19 cellular contexts compared by ENCODE assay signal in the genomic region with DNA sequence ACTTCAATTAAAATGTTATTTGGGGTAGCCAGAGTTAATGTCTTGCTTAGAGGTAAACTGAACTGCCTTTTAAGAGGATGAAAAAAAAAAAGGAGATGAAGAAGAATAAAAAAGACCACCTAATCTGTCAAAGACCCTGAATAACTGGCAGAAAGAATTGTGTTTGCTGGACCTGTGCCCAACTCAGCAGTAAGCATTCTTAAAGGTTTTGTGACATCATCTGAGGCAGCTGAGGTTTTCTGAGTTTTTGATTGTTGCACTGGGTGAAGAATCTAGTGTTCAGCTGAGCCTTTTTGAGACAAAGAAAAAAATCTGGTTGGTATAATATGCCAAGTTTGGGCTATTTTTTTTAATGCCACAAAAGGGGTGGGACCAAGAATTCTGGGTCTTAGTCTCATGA. TPM values are rescaled to one million over a fixed set of nuclear protein-coding genes. Genes with fewer than 3 reads are reported as not detected.
DNase-seq lines count a peak whose midpoint lies in the region; ATAC-seq, FAIRE-seq and TF ChIP-seq lines count a peak whose summit lies in the region.
"Had no signal": no experiment of that assay in that cellular context is flagged by ENCODE, and none has a peak within 500 bp of the region (broad histone marks: within the 10 kb centered on the region; RNA-seq: fewer than 3 reads in every experiment).

No MANE protein-coding gene starts in this region.

- H4K20me1 ChIP-seq in K562 (replicated peaks; ENCODE audit: control insufficient read depth, insufficient read depth, low read length) = no peaks in the 10 kb centered on the region

- no peaks in the 10 kb centered on the region for H3K4me1 Mint-ChIP-seq in CD8-positive, alpha-beta memory T cell
- no peaks in the 10 kb centered on the region for H3K4me1 Mint-ChIP-seq in Calu3 (ENCODE audit: low read depth, unreplicated experiment)
- H3K4me1 Mint-ChIP-seq: CD14-positive monocyte had no signal

- intact Hi-C loops in K562 (cut with micrococcal nuclease) = no loop called here
- intact Hi-C loops in Calu3 (cut with micrococcal nuclease; ENCODE audit: unreplicated experiment) = no loop called here

- POLR2A ChIA-PET in K562 (lab: Yijun Ruan, JAX) = no interaction called here
- POLR2A ChIA-PET in CD8-positive, alpha-beta memory T cell (lab: Charles Lee) = no interaction called here

- no peak overlapping the region for H3K4me3 Mint-ChIP-seq in CD8-positive, alpha-beta memory T cell
- no peak overlapping the region for H3K4me3 Mint-ChIP-seq in Calu3 (ENCODE audit: low read depth, unreplicated experiment)
- H3K4me3 Mint-ChIP-seq: CD14-positive monocyte; CD8-positive, alpha-beta T cell had no signal

- no peak overlapping the region for H3K9ac ChIP-seq in K562 (ENCODE audit: insufficient read depth in 1 of 2, low read depth in 2 of 2, low read length in 2 of 2)

- H3K27me3 ChIP-seq in SJCRH30 (no peaks in the 10 kb centered on the region), K562 (ENCODE audit: control insufficient read depth in 2 of 2, insufficient read depth in 2 of 2, low read length in 2 of 2) (no peaks in the 10 kb centered on the region)
- no peaks in the 10 kb centered on the region for H3K27me3 ChIP-seq in CD8-positive, alpha-beta memory T cell (ENCODE audit: insufficient read depth, low read length, poor library complexity, severe bottlenecking)

- H3K27ac ChIP-seq in SJCRH30 (peak overlapping the region; percentile 32; the same call in 1 of the 2 replicates), K562 (ENCODE audit: extremely low read depth, low read depth, low read length) (no peak overlapping the region)
- H3K27ac ChIP-seq in CD8-positive, alpha-beta memory T cell (ENCODE audit: low read depth, low read length) = no peak overlapping the region
- H3K27ac ChIP-seq: 22Rv1 had no signal

- peaks cover 23% of the 10 kb centered on the region for H3K4me1 ChIP-seq in SJCRH30
- H3K4me1 ChIP-seq in K562 (replicated peaks in 1 of 2; ENCODE audit: control insufficient read depth in 2 of 2, insufficient read depth in 2 of 2, low read length in 2 of 2) = no peaks in the 10 kb centered on the region
- no peaks in the 10 kb centered on the region for H3K4me1 ChIP-seq in CD8-positive, alpha-beta memory T cell (ENCODE audit: insufficient read depth, low read length)
- H3K4me1 ChIP-seq: Caco-2 had no signal

- ATAC-seq in K562 (no peak), GM18498 (IDR thresholded peaks at IDR 0.05; ENCODE audit: unreplicated experiment) (no peak)
- ATAC-seq: CD8-positive, alpha-beta T cell; HCT116 had no signal

- no peak overlapping the region for H3K4me2 ChIP-seq in K562 (ENCODE audit: insufficient read depth, low read length)

- CTCF ChIA-PET in K562 (lab: Yijun Ruan, JAX; ENCODE audit: low intra/inter-chr PET ratio) (no interaction called here), Calu3 (lab: Charles Lee) (no interaction called here)
- CTCF ChIA-PET in CD8-positive, alpha-beta memory T cell (lab: Charles Lee) = no interaction called here

- H3K9me1 ChIP-seq in K562 (ENCODE audit: control insufficient read depth, insufficient read depth, low read length) = no peaks in the 10 kb centered on the region

- peaks cover 0 to 6% of the 10 kb centered on the region in 2 donors for H3K27me3 Mint-ChIP-seq in CD8-positive, alpha-beta memory T cell
- H3K27me3 Mint-ChIP-seq in Calu3 (ENCODE audit: unreplicated experiment) = peaks cover 59% of the 10 kb centered on the region

- H3K36me3 Mint-ChIP-seq in CD8-positive, alpha-beta memory T cell = no peaks in the 10 kb centered on the region
- H3K36me3 Mint-ChIP-seq in Calu3 (ENCODE audit: insufficient read depth, unreplicated experiment) = no peaks in the 10 kb centered on the region
- H3K36me3 Mint-ChIP-seq: CD14-positive monocyte; CD8-positive, alpha-beta T cell had no signal

- BruUV-seq in K562 (replicated peaks; lab: Mats Ljungman, UMichigan) (no TSS peak), Calu3 (replicated peaks; lab: Mats Ljungman, UMichigan) (no TSS peak)

- H3K36me3 ChIP-seq in SJCRH30 (no peaks in the 10 kb centered on the region), K562 (ENCODE audit: control insufficient read depth, insufficient read depth, low read length) (no peaks in the 10 kb centered on the region)
- H3K36me3 ChIP-seq in CD8-positive, alpha-beta memory T cell (ENCODE audit: insufficient read depth, low read length) = no peaks in the 10 kb centered on the region

- H3K9me3 ChIP-seq in SJCRH30 (replicated peaks) (no peaks in the 10 kb centered on the region), K562 (replicated peaks; ENCODE audit: control insufficient read depth, insufficient read depth, low read depth, low read length) (no peaks in the 10 kb centered on the region)
- H3K9me3 ChIP-seq in CD8-positive, alpha-beta memory T cell (ENCODE audit: low read length) = no peaks in the 10 kb centered on the region
- H3K9me3 ChIP-seq: Caco-2 had no signal

- H3K4me3 ChIP-seq in SJCRH30 (no peak overlapping the region), K562 (no peak overlapping the region)
- H3K4me3 ChIP-seq in CD8-positive, alpha-beta memory T cell (ENCODE audit: low read length) = no peak overlapping the region

- in situ Hi-C loops in K562 (cut with MboI) = no loop called here

- TF ChIP-seq EP300 in K562 (IDR thresholded peaks at IDR 0.05; ENCODE audit: low read length) = no peak

- TF ChIP-seq RAD21 in K562 (CRISPR knock-in tag; conservative IDR thresholded peaks at IDR 0.05 in 1 of 2, IDR thresholded peaks at IDR 0.05 in 1 of 2) = no peak

- FAIRE-seq in K562 (lab: Jason Lieb, UNC) = peak; percentile 37
- FAIRE-seq: G401.6, GM12891, H54 had no signal

- no peak overlapping the region for H3K27ac Mint-ChIP-seq in CD8-positive, alpha-beta memory T cell
- no peak overlapping the region for H3K27ac Mint-ChIP-seq in Calu3 (ENCODE audit: unreplicated experiment)
- H3K27ac Mint-ChIP-seq: CD14-positive monocyte; CD8-positive, alpha-beta T cell had no signal

- TF ChIP-seq CTCF in K562 (IDR thresholded peaks at IDR 0.05 in 2 of 3, conservative IDR thresholded peaks at IDR 0.05 in 1 of 3; ENCODE audit: insufficient read depth in 2 of 3, low read depth in 1 of 3, low read length in 3 of 3) (no peak), Calu3 (IDR thresholded peaks at IDR 0.05; ENCODE audit: unreplicated experiment) (no peak)

- H3K79me2 ChIP-seq in K562 (ENCODE audit: control insufficient read depth, insufficient read depth, low read length) = no peaks in the 10 kb centered on the region

- H2AFZ ChIP-seq in K562 (ENCODE audit: low read depth, low read length) = no peak overlapping the region

- DNase-seq in DMS 273 (lab: John Stamatoyannopoulos, UW; ENCODE audit: unreplicated experiment) (peak; percentile 7), DMS 273 treated with DMSO at 0.1 percent for 48 hours (lab: John Stamatoyannopoulos, UW) (no peak), SJCRH30 (peak; percentile 48 to 76), K562 (ENCODE audit: extremely low read depth in 1 of 4, low spot score in 3 of 4) (no peak), myocyte (ENCODE audit: low read depth) (peak; percentile 11), Calu3 (no peak)
- DNase-seq in CD8-positive, alpha-beta memory T cell = no peak
- DNase-seq: Caco-2; CD8-positive, alpha-beta T cell; DMS79; EL had no signal

- H3K9me3 Mint-ChIP-seq in CD8-positive, alpha-beta memory T cell = peaks cover 0 to 4% (median 0%) of the 10 kb centered on the region in 5 donors
- no peaks in the 10 kb centered on the region for H3K9me3 Mint-ChIP-seq in Calu3 (ENCODE audit: low read depth, unreplicated experiment)
- H3K9me3 Mint-ChIP-seq: CD8-positive, alpha-beta T cell had no signal

- TF ChIP-seq POLR2A in K562 (conservative IDR thresholded peaks at IDR 0.05) = no peak

TF ChIP-seq in K562, 482 proteins besides CTCF, POLR2A, EP300 and RAD21:
- TF ChIP-seq SPI1 (IDR thresholded peaks at IDR 0.05; ENCODE audit: borderline replicate concordance, low read depth, low read length) = no peak
- TF ChIP-seq HNRNPH1 (optimal IDR thresholded peaks at IDR 0.05; ENCODE audit: low read depth, low read length) = no peak
- TF ChIP-seq ELF4 (CRISPR knock-in tag; IDR thresholded peaks at IDR 0.05) = no peak
- TF ChIP-seq ZC3H4 (CRISPR knock-in tag; IDR thresholded peaks at IDR 0.05; ENCODE audit: borderline replicate concordance) = no peak
- TF ChIP-seq BCL6 (CRISPR knock-in tag; IDR thresholded peaks at IDR 0.05) = no peak

RNA-seq across cellular contexts. Expression of gene PROX1, which starts 17.6 kb away (rescaled TPM):
- total RNA-seq in SJCRH30 (2014; rRNA removed; shearing (Covaris generic)) = 18.4 and 19.9 TPM in 2 replicates
- total RNA-seq in K562 (2011; cell fraction: chromatin; rRNA removed; ENCODE audit: low replicate concordance) = 0.37 and 2.0 TPM in 2 replicates
- total RNA-seq in K562 (2011; cell fraction: nucleolus; rRNA removed) = under 0.01 TPM in 1 of 2 replicates, not detected in the other
- total RNA-seq in K562 (2011; cell fraction: nucleoplasm; rRNA removed) = 0.07 and 0.23 TPM in 2 replicates
- total RNA-seq in K562 (2014; rRNA removed) (not detected in 2 replicates), K562 (2014; rRNA removed; fragmentation: Illumina TruSeq; extraction: Trizol) (not detected in 2 replicates), K562 (2015; rRNA removed; fragmentation: Illumina TruSeq; extraction: Trizol) (not detected in 2 replicates), K562 (2021) (0.09 and 0.22 TPM in 2 replicates), myocyte (6.7 and 8.5 TPM in 2 replicates), Calu3 (2022) (0.29 and 0.40 TPM in 2 replicates)
- polyA plus RNA-seq in K562 (2011; rRNA removed) (0.01 and 0.14 TPM in 2 replicates), K562 (2014; fragmentation: Illumina TruSeq; extraction: Trizol) (not detected in 2 replicates), K562 (2014; fragmentation: Nextera tagmentation; extraction: Ambion mirVana) (not detected), K562 (2014; rRNA removed) (not detected in 2 replicates)
- polyA plus RNA-seq in K562 (2011; cell fraction: cytosol; rRNA removed) = 0.27 TPM in 1 of 2 replicates, not detected in the other
- polyA plus RNA-seq in K562 (2011; cell fraction: nucleus; rRNA removed) = 0.06 and 1.2 TPM in 2 replicates
- 0.01 and 0.03 TPM in 2 replicates for polyA plus RNA-seq in K562 (2012)
- polyA minus RNA-seq in K562 (2011; rRNA and poly(A)+ RNA removed) = 1.1 TPM in 1 of 2 replicates, not detected in the other
- 0.57 and 1.0 TPM in 2 replicates for polyA minus RNA-seq in K562 (2011; cell fraction: cytosol; rRNA and poly(A)+ RNA removed)
- polyA minus RNA-seq in K562 (2011; cell fraction: nucleus; rRNA and poly(A)+ RNA removed) = 0.54 TPM in 1 of 2 replicates, not detected in the other
- polyA plus RNA-seq in myocyte (2012) = 1.0 TPM
- not detected for total RNA-seq in CD8-positive, alpha-beta memory T cell
- polyA plus RNA-seq in CD8-positive, alpha-beta memory T cell = not detected
- total RNA-seq: A673; CD8-positive, alpha-beta T cell had no signal
- polyA plus RNA-seq: CD14-positive monocyte had no signal

Comparison
In these comparisons a context has a peak if more than half of its experiments do, and no peak if none do; other contexts are left out.
1. DNase-seq: peak in DMS 273 (single experiment), SJCRH30 (2 of 2) and myocyte (single experiment); none in DMS 273 treated with DMSO at 0.1 percent for 48 hours (single experiment), K562 (0 of 4), CD8-positive, alpha-beta memory T cell (0 of 5) and Calu3 (single experiment).